1 cellular context compared by ENCODE assay signal in the genomic region with DNA sequence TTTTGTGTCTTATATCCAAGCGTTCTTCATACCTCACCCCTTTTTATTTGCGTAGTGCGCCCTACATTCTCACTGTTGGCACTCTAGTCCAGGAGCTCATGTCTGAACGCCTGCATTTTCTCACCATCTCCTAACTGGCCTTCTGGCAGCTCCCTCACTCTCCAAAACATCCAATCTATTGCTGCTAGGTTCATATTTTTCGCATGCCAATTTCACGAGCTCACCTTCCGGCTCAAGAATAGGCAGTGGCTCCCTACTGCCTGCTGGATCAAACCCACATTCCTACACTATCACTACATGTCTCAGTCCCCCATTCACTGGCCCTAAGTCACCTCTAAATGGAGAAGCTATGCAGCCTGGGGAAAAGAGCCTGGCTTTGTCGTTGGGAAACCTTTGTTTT.
TF ChIP-seq lines count a peak whose summit lies in the region.

No MANE protein-coding gene starts in this region.

TF ChIP-seq in H1, 55 proteins besides CTCF, POLR2A, EP300 and RAD21 (continued from another document):
- TF ChIP-seq SP2 (IDR thresholded peaks at IDR 0.05; ENCODE audit: low read length) = no peak
- no peak for TF ChIP-seq GTF2F1 (IDR thresholded peaks at IDR 0.05; ENCODE audit: borderline replicate concordance, low read depth, low read length)
TF ChIP-seq in H1: peak in this region for 0.
